15 cellular contexts compared by ENCODE assay signal in genomic region chrX:101265869-101266428, GRCh38. TPM values are rescaled to one million over a fixed set of nuclear protein-coding genes. Genes with fewer than 3 reads are reported as not detected.
DNase-seq lines count a peak whose midpoint lies in the region; ATAC-seq, FAIRE-seq and TF ChIP-seq lines count a peak whose summit lies in the region.
"Had no signal": no experiment of that assay in that cellular context is flagged by ENCODE, and none has a peak within 500 bp of the region (broad histone marks: within the 10 kb centered on the region; RNA-seq: fewer than 3 reads in every experiment).

No MANE protein-coding gene starts in this region.

- no peaks in the 10 kb centered on the region for H3K4me1 Mint-ChIP-seq in activated CD4-positive, alpha-beta memory T cell treated with anti-CD3 and anti-CD28 coated beads, Interleukin-2, amount 10 ng/mL, durations not matched to agents 7 days and 5 days

- H3K27me3 Mint-ChIP-seq in activated CD4-positive, alpha-beta memory T cell treated with anti-CD3 and anti-CD28 coated beads, Interleukin-2, amount 10 ng/mL, durations not matched to agents 7 days and 5 days = no peaks in the 10 kb centered on the region

- H3K4me1 ChIP-seq in PC-3 (ENCODE audit: insufficient read depth, low read length) = peaks cover 10% of the 10 kb centered on the region; the same call in 1 of the 2 replicates
- H3K4me1 ChIP-seq: Peyer's patch, stomach had no signal

- no TSS peak for BruUV-seq in PC-3 (replicated peaks; lab: Mats Ljungman, UMichigan)

- no peak for TF ChIP-seq CTCF in PC-3 (conservative IDR thresholded peaks at IDR 0.05; ENCODE audit: low read depth, low read length)

- no peak overlapping the region for H3K4me3 ChIP-seq in PC-3 (ENCODE audit: low read length)
- H3K4me3 ChIP-seq: Peyer's patch, stomach had no signal

- no peak overlapping the region for H3K27ac Mint-ChIP-seq in activated CD4-positive, alpha-beta memory T cell treated with anti-CD3 and anti-CD28 coated beads, Interleukin-2, amount 10 ng/mL, durations not matched to agents 7 days and 5 days

- intact Hi-C loops in PC-3 (cut with micrococcal nuclease) = no loop called here

- H3F3A ChIP-seq in PC-3 (ENCODE audit: low read length, unreplicated experiment) = no peaks in the 10 kb centered on the region

- H2AFZ ChIP-seq in PC-3 (ENCODE audit: low read length) = peak overlapping the region; percentile 31

- H3K27me3 ChIP-seq in PC-3 (ENCODE audit: low read length) = no peaks in the 10 kb centered on the region
- H3K27me3 ChIP-seq: Peyer's patch had no signal

- H3K4me2 ChIP-seq in PC-3 (ENCODE audit: low read length) = no peak overlapping the region

- H3K9ac ChIP-seq in PC-3 (ENCODE audit: low read length) = no peak overlapping the region

- H3K27ac ChIP-seq in PC-3 (ENCODE audit: low read length) = peak overlapping the region; percentile 48
- H3K27ac ChIP-seq: Peyer's patch, stomach, VCaP had no signal

- peak; percentile 98 for ATAC-seq in PC-3
- ATAC-seq in HG02763 (IDR thresholded peaks at IDR 0.05; ENCODE audit: unreplicated experiment) = no peak

- H3K36me3 Mint-ChIP-seq in activated CD4-positive, alpha-beta memory T cell treated with anti-CD3 and anti-CD28 coated beads, Interleukin-2, amount 10 ng/mL, durations not matched to agents 7 days and 5 days (ENCODE audit: low read depth) = no peaks in the 10 kb centered on the region

- CTCF ChIA-PET in PC-3 (lab: Charles Lee) = no interaction called here
- CTCF ChIA-PET in activated CD4-positive, alpha-beta memory T cell treated with anti-CD3 and anti-CD28 coated beads, Interleukin-2, amount 10 ng/mL, durations not matched to agents 7 days and 5 days (lab: Charles Lee) = interaction anchor here (0.6 kb wide), 1 partner anchor 98 kb away, joined by 3 read pairs; no protein-coding TSS in a partner anchor

- H3K79me2 ChIP-seq in PC-3 (ENCODE audit: low read length) = no peaks in the 10 kb centered on the region

- no peaks in the 10 kb centered on the region for H3K36me3 ChIP-seq in PC-3 (ENCODE audit: low read depth, low read length)
- H3K36me3 ChIP-seq: Peyer's patch, stomach had no signal

- no peaks in the 10 kb centered on the region for H3K9me3 Mint-ChIP-seq in activated CD4-positive, alpha-beta memory T cell treated with anti-CD3 and anti-CD28 coated beads, Interleukin-2, amount 10 ng/mL, durations not matched to agents 7 days and 5 days

- no peaks in the 10 kb centered on the region for H3K9me3 ChIP-seq in PC-3 (ENCODE audit: low read length)
- H3K9me3 ChIP-seq: Peyer's patch, stomach had no signal

- no peaks in the 10 kb centered on the region for H3K9me2 ChIP-seq in PC-3 (replicated peaks; ENCODE audit: low read length)

- DNase-seq in Daoy (ENCODE audit: low read depth) = peak; percentile 66
- DNase-seq in PC-3 = peak; percentile 66
- DNase-seq in dermis blood vessel endothelial cell = peak; percentile 71
- peak; percentile 24 for DNase-seq in myocyte (ENCODE audit: low read depth)
- DNase-seq in activated naive CD4-positive, alpha-beta T cell treated with Interleukin-2 at 50 U/mL for 16 hours = no peak
- no peak for DNase-seq in activated CD4-positive, alpha-beta memory T cell treated with anti-CD3 and anti-CD28 coated beads, Interleukin-2, amount 10 ng/mL, durations not matched to agents 7 days and 5 days
- DNase-seq in frontal cortex (ENCODE audit: low spot score in 2 of 2) = no peak
- DNase-seq: activated CD8-positive, alpha-beta memory T cell treated with anti-CD3 and anti-CD28 coated beads, Interleukin-2, amount 50 U/mL, for 4 hours; effector CD4-positive, alpha-beta T cell; mesendoderm; NCI-H2107; Peyer's patch; stomach had no signal

- POLR2A ChIA-PET in PC-3 (lab: Charles Lee; ENCODE audit: unreplicated experiment) = no interaction called here
- POLR2A ChIA-PET in activated CD4-positive, alpha-beta memory T cell treated with anti-CD3 and anti-CD28 coated beads, Interleukin-2, amount 10 ng/mL, durations not matched to agents 7 days and 5 days (lab: Charles Lee) = no interaction called here

- H4K20me1 ChIP-seq in PC-3 (ENCODE audit: low read length) = no peaks in the 10 kb centered on the region

- no peak for FAIRE-seq in frontal cortex (lab: Jason Lieb, UNC)

- no peak overlapping the region for H3K4me3 Mint-ChIP-seq in activated CD4-positive, alpha-beta memory T cell treated with anti-CD3 and anti-CD28 coated beads, Interleukin-2, amount 10 ng/mL, durations not matched to agents 7 days and 5 days

RNA-seq across cellular contexts. Expression of gene TAF7L, which starts 25.2 kb away (rescaled TPM):
- 0.06 and 0.17 TPM in 2 replicates for total RNA-seq in Daoy (2014; rRNA removed; shearing (Covaris generic))
- total RNA-seq in PC-3 (2014; rRNA removed) = 0.35 TPM in 1 of 2 replicates, not detected in the other
- total RNA-seq in dermis blood vessel endothelial cell = 0.23 TPM in 1 of 2 replicates, not detected in the other
- 0.08 TPM in 1 of 2 replicates, not detected in the other for total RNA-seq in myocyte
- 0.13 TPM for polyA plus RNA-seq in myocyte (2012)
- total RNA-seq in activated CD4-positive, alpha-beta memory T cell treated with anti-CD3 and anti-CD28 coated beads, Interleukin-2, amount 10 ng/mL, durations not matched to agents 7 days and 5 days = not detected
- total RNA-seq in frontal cortex = 0.41 TPM
- total RNA-seq: Peyer's patch had no signal

RNA-seq across cellular contexts. Expression of gene DRP2, which starts 46.4 kb away (rescaled TPM):
- total RNA-seq in Daoy (2014; rRNA removed; shearing (Covaris generic)) = 0.34 and 0.65 TPM in 2 replicates
- total RNA-seq in PC-3 (2014; rRNA removed) (0.15 and 0.58 TPM in 2 replicates), dermis blood vessel endothelial cell (0.05 TPM in 1 of 2 replicates, not detected in the other), myocyte (7.5 and 14.9 TPM in 2 replicates), frontal cortex (5.3 TPM)
- polyA plus RNA-seq in myocyte (2012) = 9.0 TPM
- total RNA-seq in activated CD4-positive, alpha-beta memory T cell treated with anti-CD3 and anti-CD28 coated beads, Interleukin-2, amount 10 ng/mL, durations not matched to agents 7 days and 5 days = under 1 TPM; 0.78 to 0.88 TPM

Comparison
In these comparisons a context has a peak if more than half of its experiments do, and no peak if none do; other contexts are left out.
1. DNase-seq: peak in Daoy (single experiment), PC-3 (single experiment), dermis blood vessel endothelial cell (single experiment) and myocyte (single experiment); none in activated naive CD4-positive, alpha-beta T cell treated with Interleukin-2 at 50 U/mL for 16 hours (single experiment), activated CD4-positive, alpha-beta memory T cell treated with anti-CD3 and anti-CD28 coated beads, Interleukin-2, amount 10 ng/mL, durations not matched to agents 7 days and 5 days (single experiment) and frontal cortex (0 of 2).